ENCODE assay signal across 22 cellular contexts in the genomic region with DNA sequence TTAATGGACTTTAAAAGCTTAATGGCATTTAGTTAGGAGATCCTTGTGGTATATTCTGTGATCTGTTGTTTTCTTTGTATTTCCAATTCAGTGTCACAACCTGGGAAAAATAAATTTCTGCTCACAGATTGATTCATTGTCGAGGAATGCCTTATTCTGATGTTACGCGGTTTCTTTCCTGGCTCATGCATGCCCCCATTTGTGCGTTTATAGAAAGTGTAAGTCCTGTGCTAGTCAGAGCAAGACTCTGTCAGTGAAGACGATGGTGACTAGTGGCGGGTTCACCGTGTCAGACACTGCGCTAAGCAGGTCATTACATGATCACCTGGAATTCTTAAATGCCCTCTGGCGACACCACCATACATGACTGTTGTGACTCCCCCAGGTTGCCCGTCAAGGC.
A peak's percentile ranks its signal among the peaks of the same experiment; 100 is the strongest.
DNase-seq lines count a peak whose midpoint lies in the region; ATAC-seq, FAIRE-seq and TF ChIP-seq lines count a peak whose summit lies in the region.
"Had no signal": no experiment of that assay in that cellular context is flagged by ENCODE, and none has a peak within 500 bp of the region (broad histone marks: within the 10 kb centered on the region; RNA-seq: fewer than 3 reads in every experiment).

No MANE protein-coding gene starts in this region.

- no peak for ATAC-seq in HG02870 (IDR thresholded peaks at IDR 0.05; ENCODE audit: unreplicated experiment)
- ATAC-seq: CD8-positive, alpha-beta T cell had no signal

- peak; percentile 72 for DNase-seq in ACHN
- DNase-seq in H54 (ENCODE audit: insufficient read length, low spot score): no peak
- DNase-seq in amniotic epithelial cell (ENCODE audit: low read depth): peak; percentile 85
- peak; percentile 6 for DNase-seq in epithelial cell of prostate (ENCODE audit: low read depth, low spot score)
- DNase-seq in stimulated activated CD4-positive, alpha-beta T cell treated with anti-CD3 and anti-CD28 coated beads, Interleukin-2, amount 100 ng/mL, for 48 hours: no peak
- DNase-seq in A673 (ENCODE audit: low spot score): no peak
- DNase-seq in C1 segment of cervical spinal cord (lab: John Stamatoyannopoulos, UW): no peak
- DNase-seq: activated CD4-positive, alpha-beta T cell treated with anti-CD3 and anti-CD28 coated beads, Interleukin-2, amount 10 ng/mL, durations not matched to agents 7 days and 5 days; activated gamma-delta T cell; caudate nucleus; CD8-positive, alpha-beta T cell; glutamatergic neuron; H9; MM.1S; NCI-H1436 treated with DMSO at 0.1 percent for 48 hours; NCI-H2171 treated with DMSO at 0.1 percent for 48 hours; NCI-H526 treated with DMSO at 0.1 percent for 48 hours; nephron progenitor cell; Right ventricle myocardium superior; stomach; transverse colon had no signal

- no peaks in the 10 kb centered on the region for H3K9me3 ChIP-seq in A673 (ENCODE audit: low read depth, low read length, poor library complexity, severe bottlenecking)
- H3K9me3 ChIP-seq: stomach, transverse colon had no signal

- H3K4me1 ChIP-seq in A673 (ENCODE audit: insufficient read depth, low read length, poor library complexity, severe bottlenecking): peaks cover 24% of the 10 kb centered on the region

- FAIRE-seq in H54 (lab: Jason Lieb, UNC): peak; percentile 81

- CTCF ChIA-PET in A673 (lab: Charles Lee): no interaction called here

- intact Hi-C loops in A673 (cut with micrococcal nuclease; ENCODE audit: unreplicated experiment): no loop called here

- POLR2A ChIA-PET in A673 (lab: Charles Lee; ENCODE audit: low non-redundant PET): no interaction called here

- no peak for TF ChIP-seq POLR2A in H54 (IDR thresholded peaks at IDR 0.05; ENCODE audit: low read depth, low read length)

- no peak for TF ChIP-seq CTCF in A673 (conservative IDR thresholded peaks at IDR 0.05; ENCODE audit: low read depth, low read length)

- no peaks in the 10 kb centered on the region for H3K36me3 ChIP-seq in A673 (ENCODE audit: insufficient read depth, low read length, poor library complexity, severe bottlenecking)
- H3K36me3 ChIP-seq: transverse colon had no signal

- H3K27ac ChIP-seq in epithelial cell of prostate (peak overlapping the region; percentile 42), A673 (ENCODE audit: low read depth, low read length, poor library complexity, severe bottlenecking) (no peak overlapping the region)
- H3K27ac ChIP-seq: stomach, transverse colon had no signal

- no TSS peak for BruUV-seq in A673 (replicated peaks; lab: Mats Ljungman, UMichigan)

- in situ Hi-C loops in ACHN (cut with HindIII; ENCODE audit: low pct_ligation_motif_present, low pct_unique_long_range_greater_than_20kb, low sequenced_read_pairs): no loop called here

- no peak overlapping the region for H3K4me3 ChIP-seq in A673 (ENCODE audit: low read depth, low read length, poor library complexity, severe bottlenecking)
- H3K4me3 ChIP-seq: stomach, transverse colon had no signal

- H3K27me3 ChIP-seq in A673 (replicated peaks; ENCODE audit: insufficient read depth, low read depth, low read length, poor library complexity): no peaks in the 10 kb centered on the region
- H3K27me3 ChIP-seq: stomach, transverse colon had no signal

Comparison
In these comparisons a context has a peak if more than half of its experiments do, and no peak if none do; other contexts are left out.
1. DNase-seq: peak in ACHN (single experiment), amniotic epithelial cell (single experiment) and epithelial cell of prostate (single experiment); none in H54 (single experiment), stimulated activated CD4-positive, alpha-beta T cell treated with anti-CD3 and anti-CD28 coated beads, Interleukin-2, amount 100 ng/mL, for 48 hours (0 of 2), A673 (single experiment) and C1 segment of cervical spinal cord (0 of 14).